In genomic region chr2:111659361-111660281, GRCh38 we compare ENCODE assay signal across 8 cellular contexts.
DNase-seq lines count a peak whose midpoint lies in the region; ATAC-seq and TF ChIP-seq lines count a peak whose summit lies in the region.

No MANE protein-coding gene starts in this region.

- H3K4me3 ChIP-seq in esophagus (ENCODE audit: low read depth in 1 of 2, low read length in 2 of 2) = no peak overlapping the region

- 51 to 53% methylated on average over 13 of the region's 13 CpGs for WGBS in esophagus, 2 donors

- H3K4me1 ChIP-seq in esophagus (ENCODE audit: control insufficient read depth in 2 of 2, insufficient read depth in 2 of 2, low read length in 1 of 2) = peaks cover 2 to 9% of the 10 kb centered on the region in 2 donors

- H3K36me3 ChIP-seq in esophagus (ENCODE audit: control insufficient read depth in 2 of 2, insufficient read depth in 2 of 2, low read length in 1 of 2) = no peaks in the 10 kb centered on the region

- DNase-seq in EH (ENCODE audit: low read depth) (peak; percentile 90), NOMO-1 treated with dmso at 0.1 percent for 144 hours (lab: John Stamatoyannopoulos, UW; ENCODE audit: unreplicated experiment) (peak; percentile 58), non-pigmented ciliary epithelial cell (ENCODE audit: low read depth) (peak; percentile 70), D341Med (ENCODE audit: low spot score) (no peak), GM20000 (ENCODE audit: low spot score) (no peak)

- ATAC-seq in HG03432 (IDR thresholded peaks at IDR 0.05; ENCODE audit: unreplicated experiment) = no peak
- ATAC-seq in HG03571 (IDR thresholded peaks at IDR 0.05; ENCODE audit: unreplicated experiment) = no peak

- H3K9me3 ChIP-seq in esophagus (ENCODE audit: control insufficient read depth in 2 of 2, insufficient read depth in 1 of 2, low read depth in 1 of 2, low read length in 1 of 2) = no peaks in the 10 kb centered on the region

- H3K27me3 ChIP-seq in esophagus (ENCODE audit: control insufficient read depth in 1 of 2, insufficient read depth in 2 of 2, low read length in 2 of 2) = no peaks in the 10 kb centered on the region

- TF ChIP-seq CTCF in GM20000 (IDR thresholded peaks at IDR 0.05; ENCODE audit: extremely low read depth, missing control alignments) = no peak

- peak overlapping the region; percentile 88 to 97 for H3K27ac ChIP-seq in esophagus (ENCODE audit: low read depth in 2 of 2, low read length in 1 of 2)

Comparison
In these comparisons a context has a peak if more than half of its experiments do, and no peak if none do; other contexts are left out.
1. DNase-seq: peak in EH (single experiment), NOMO-1 treated with dmso at 0.1 percent for 144 hours (single experiment) and non-pigmented ciliary epithelial cell (single experiment); none in D341Med (single experiment) and GM20000 (single experiment).